In the genomic region with DNA sequence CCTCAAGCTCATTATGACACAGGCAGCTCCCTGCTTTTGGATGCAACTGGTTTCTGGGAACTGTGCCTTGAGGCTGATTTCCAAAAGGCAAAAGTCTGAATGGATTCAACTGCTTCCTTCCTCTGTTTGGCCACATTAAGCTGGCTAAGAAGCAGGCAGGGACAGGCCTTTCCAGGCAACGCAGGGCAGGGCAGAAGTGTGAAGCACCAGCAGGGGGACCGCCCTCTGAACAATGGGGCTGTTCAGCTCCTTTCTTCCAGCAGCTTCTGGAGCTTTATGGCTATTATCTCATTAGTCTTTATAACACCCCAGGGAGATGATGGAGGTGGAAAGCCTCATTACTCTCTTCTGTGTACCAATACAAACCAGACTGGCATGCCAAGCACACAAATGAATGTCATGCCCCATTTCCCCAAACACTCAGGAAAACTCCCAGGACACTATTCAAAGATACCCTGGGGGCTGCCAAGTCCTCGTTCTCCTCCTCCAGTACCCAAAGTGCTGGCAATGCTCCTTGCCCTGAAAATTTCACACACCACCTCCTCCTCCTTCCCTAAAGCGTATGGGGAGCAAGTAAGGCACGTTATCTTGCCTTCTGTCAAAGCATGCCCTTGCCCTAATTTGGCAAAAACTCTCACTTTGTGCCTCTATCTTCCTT, we compare ENCODE assay signal across 9 cellular contexts. TPM values are rescaled to one million over a fixed set of nuclear protein-coding genes. Genes with fewer than 3 reads are reported as not detected.
A peak's percentile ranks its signal among the peaks of the same experiment; 100 is the strongest.
DNase-seq lines count a peak whose midpoint lies in the region; ATAC-seq, FAIRE-seq and TF ChIP-seq lines count a peak whose summit lies in the region.
"Had no signal": no experiment of that assay in that cellular context is flagged by ENCODE, and none has a peak within 500 bp of the region (broad histone marks: within the 10 kb centered on the region; RNA-seq: fewer than 3 reads in every experiment).

No MANE protein-coding gene starts in this region.

- H3K36me3 Mint-ChIP-seq in glutamatergic neuron (ENCODE audit: unreplicated experiment): peaks cover 6% of the 10 kb centered on the region

- intact Hi-C loops in posterior vena cava (cut with DNase I): loop anchor here (2.0 to 5.0 kb wide), 2 partner anchors 138 to 140 kb away; no protein-coding TSS in a partner anchor

- POLR2A ChIA-PET in HEK293T (lab: Yijun Ruan, JAX): interaction anchor here (1.2 kb wide), 1 partner anchor 21 kb away, joined by 3 read pairs; a partner anchor contains a TSS

- no peaks in the 10 kb centered on the region for H3K27me3 Mint-ChIP-seq in glutamatergic neuron (ENCODE audit: unreplicated experiment)
- H3K27me3 Mint-ChIP-seq: activated T-cell treated with anti-CD3 and anti-CD28 coated beads, Interleukin-2, amount 50 U/mL, for 24 hours had no signal

- no peak overlapping the region for H3K27ac Mint-ChIP-seq in glutamatergic neuron (ENCODE audit: unreplicated experiment)

- H3K4me1 ChIP-seq in NT2/D1 (ENCODE audit: insufficient read depth, insufficient read length): peaks cover 10% of the 10 kb centered on the region

- no peak for ATAC-seq in GM21390 (IDR thresholded peaks at IDR 0.05; ENCODE audit: unreplicated experiment)
- ATAC-seq in HG02678 (IDR thresholded peaks at IDR 0.05; ENCODE audit: unreplicated experiment): no peak

- peaks cover 2% of the 10 kb centered on the region for H3K9me3 Mint-ChIP-seq in glutamatergic neuron (ENCODE audit: unreplicated experiment)
- H3K9me3 Mint-ChIP-seq: activated T-cell treated with anti-CD3 and anti-CD28 coated beads, Interleukin-2, amount 50 U/mL, for 24 hours had no signal

- H3K4me3 Mint-ChIP-seq in glutamatergic neuron (ENCODE audit: unreplicated experiment): no peak overlapping the region
- H3K4me3 Mint-ChIP-seq: activated T-cell treated with anti-CD3 and anti-CD28 coated beads, Interleukin-2, amount 50 U/mL, for 24 hours had no signal

- H3K9me3 ChIP-seq in NT2/D1 (ENCODE audit: insufficient read depth, low read length): no peaks in the 10 kb centered on the region

- peak overlapping the region; percentile 17 for H3K9ac ChIP-seq in NT2/D1 (ENCODE audit: insufficient read length, low read depth)

- peaks cover 94% of the 10 kb centered on the region for H3K36me3 ChIP-seq in NT2/D1 (ENCODE audit: insufficient read depth, insufficient read length, low read length)

- TF ChIP-seq CTCF in glutamatergic neuron (IDR thresholded peaks at IDR 0.05; ENCODE audit: partially characterized antibody, unreplicated experiment): no peak

- peaks cover 2% of the 10 kb centered on the region for H3K4me1 Mint-ChIP-seq in glutamatergic neuron (ENCODE audit: low read depth, unreplicated experiment)

- no peak for FAIRE-seq in H54 (lab: Jason Lieb, UNC)

- no peak overlapping the region for H3K4me3 ChIP-seq in NT2/D1 (ENCODE audit: insufficient read length, low read depth)

- CTCF ChIA-PET in HEK293T (lab: Yijun Ruan, JAX): no interaction called here

- in situ Hi-C loops in G401 (cut with HindIII; ENCODE audit: low sequenced_read_pairs): no loop called here

- DNase-seq in G401 (ENCODE audit: low spot score) (peak; percentile 49), NT2/D1 (ENCODE audit: low read depth, low spot score) (no peak), glutamatergic neuron (peak; percentile 67), posterior vena cava (ENCODE audit: low spot score) (peak; percentile 89), H54 (ENCODE audit: insufficient read length, low spot score) (no peak), HEK293T (ENCODE audit: extremely low spot score) (no peak)
- DNase-seq: activated T-cell treated with anti-CD3 and anti-CD28 coated beads, Interleukin-2, amount 50 U/mL, for 24 hours had no signal

- H3K27me3 ChIP-seq in NT2/D1 (ENCODE audit: insufficient read depth, insufficient read length): no peaks in the 10 kb centered on the region

- TF ChIP-seq POLR2A in H54 (IDR thresholded peaks at IDR 0.05; ENCODE audit: low read depth, low read length): no peak

TF ChIP-seq in HEK293T, 16 proteins besides CTCF, POLR2A, EP300 and RAD21:
- TF ChIP-seq, protein P1, sequence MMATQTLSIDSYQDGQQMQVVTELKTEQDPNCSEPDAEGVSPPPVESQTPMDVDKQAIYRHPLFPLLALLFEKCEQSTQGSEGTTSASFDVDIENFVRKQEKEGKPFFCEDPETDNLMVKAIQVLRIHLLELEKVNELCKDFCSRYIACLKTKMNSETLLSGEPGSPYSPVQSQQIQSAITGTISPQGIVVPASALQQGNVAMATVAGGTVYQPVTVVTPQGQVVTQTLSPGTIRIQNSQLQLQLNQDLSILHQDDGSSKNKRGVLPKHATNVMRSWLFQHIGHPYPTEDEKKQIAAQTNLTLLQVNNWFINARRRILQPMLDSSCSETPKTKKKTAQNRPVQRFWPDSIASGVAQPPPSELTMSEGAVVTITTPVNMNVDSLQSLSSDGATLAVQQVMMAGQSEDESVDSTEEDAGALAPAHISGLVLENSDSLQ (IDR thresholded peaks at IDR 0.05): no peak
- TF ChIP-seq HDGF (IDR thresholded peaks at IDR 0.05; ENCODE audit: borderline replicate concordance) (no peak), LEF1 (IDR thresholded peaks at IDR 0.05; ENCODE audit: borderline replicate concordance) (no peak), FOXM1 (IDR thresholded peaks at IDR 0.05; ENCODE audit: borderline replicate concordance) (no peak), CTBP1 (IDR thresholded peaks at IDR 0.05; ENCODE audit: borderline replicate concordance) (no peak), L3MBTL2 (conservative IDR thresholded peaks at IDR 0.05) (no peak), ELF4 (IDR thresholded peaks at IDR 0.05) (no peak), ZNF384 (IDR thresholded peaks at IDR 0.05) (no peak), NFRKB (IDR thresholded peaks at IDR 0.05) (no peak), ARNT (IDR thresholded peaks at IDR 0.05) (no peak)

RNA-seq across cellular contexts. Expression of a gene that starts 21.3 kb away (rescaled TPM):
- 17.5 and 28.8 TPM in 2 replicates for total RNA-seq in G401 (2014; rRNA removed; shearing (Covaris generic))
- 72.8 TPM for total RNA-seq in glutamatergic neuron (ENCODE audit: unreplicated experiment)
- 10 to 100 TPM; 23.8 to 27.5 TPM for total RNA-seq in posterior vena cava

RNA-seq across cellular contexts. Expression of a gene that starts 21.8 kb away (rescaled TPM):
- total RNA-seq in G401 (2014; rRNA removed; shearing (Covaris generic)): 34.4 and 41.8 TPM in 2 replicates
- total RNA-seq in glutamatergic neuron (ENCODE audit: unreplicated experiment) (112 TPM), posterior vena cava (10 to 100 TPM; 61.7 to 65.8 TPM)

Comparison
In these comparisons a context has a peak if more than half of its experiments do, and no peak if none do; other contexts are left out.
1. DNase-seq: peak in G401 (single experiment), glutamatergic neuron (single experiment) and posterior vena cava (single experiment); none in NT2/D1 (single experiment), H54 (single experiment) and HEK293T (single experiment).